In the genomic region with DNA sequence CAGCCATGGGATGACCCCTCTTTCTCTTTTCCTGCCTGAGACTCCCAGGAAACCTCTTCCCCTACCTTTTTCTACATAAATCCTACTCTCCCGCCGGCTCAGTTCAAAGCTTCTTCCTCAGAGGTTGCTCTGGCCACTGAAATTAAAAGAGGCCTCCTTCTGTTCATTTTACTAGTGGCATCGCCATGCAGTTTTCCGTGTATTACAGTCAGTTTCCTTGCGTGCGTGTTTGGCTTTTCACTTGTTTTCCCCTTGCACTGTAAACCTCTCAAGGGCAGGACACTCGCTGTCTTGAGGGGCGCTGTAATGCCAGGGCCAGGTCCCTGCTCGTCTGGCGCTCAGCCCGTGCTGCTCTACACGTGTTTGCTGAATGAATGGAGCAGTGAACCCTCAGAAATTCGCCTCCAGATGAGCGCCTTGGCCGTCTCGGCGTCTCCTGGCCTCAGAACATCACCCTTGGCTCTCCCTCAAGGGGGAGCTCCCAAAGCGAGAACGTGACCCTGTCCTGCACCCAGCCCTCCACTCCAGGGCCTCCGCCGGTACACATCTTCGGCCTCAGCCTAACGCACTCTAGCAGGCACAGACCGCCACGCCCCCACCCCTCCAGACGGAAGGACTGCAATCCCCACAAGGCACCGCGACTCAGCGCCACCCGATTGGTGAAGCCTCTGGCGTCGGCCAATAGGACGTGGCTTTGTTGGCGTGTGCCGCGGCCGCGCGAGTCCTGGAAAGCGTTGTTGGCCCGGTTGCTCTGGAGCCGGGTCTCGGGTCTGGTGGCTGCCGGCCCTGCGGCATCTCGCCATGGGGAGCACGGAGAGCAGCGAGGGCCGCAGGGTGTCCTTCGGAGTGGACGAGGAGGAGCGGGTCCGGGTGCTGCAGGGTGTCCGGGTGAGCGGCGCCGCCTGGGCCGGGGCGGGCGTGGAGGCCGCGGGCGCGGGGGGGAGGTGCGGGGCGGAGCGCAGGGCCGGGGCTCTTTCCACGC, we compare ENCODE assay signal across 1 cellular context.
A peak's percentile ranks its signal among the peaks of the same experiment; 100 is the strongest.
TF ChIP-seq lines count a peak whose summit lies in the region.

A gene with protein sequence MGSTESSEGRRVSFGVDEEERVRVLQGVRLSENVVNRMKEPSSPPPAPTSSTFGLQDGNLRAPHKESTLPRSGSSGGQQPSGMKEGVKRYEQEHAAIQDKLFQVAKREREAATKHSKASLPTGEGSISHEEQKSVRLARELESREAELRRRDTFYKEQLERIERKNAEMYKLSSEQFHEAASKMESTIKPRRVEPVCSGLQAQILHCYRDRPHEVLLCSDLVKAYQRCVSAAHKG (plus strand): TSS at position 729 of the 982 bp plus-strand sequence. CDS start 73 bp downstream, at position 802.

TF ChIP-seq in H1, 55 proteins besides CTCF, POLR2A, EP300 and RAD21 (continued from another document):
- peak; percentile 23; the same call in 1 of the 2 replicates for TF ChIP-seq TBP (IDR thresholded peaks at IDR 0.05; ENCODE audit: low read depth, low read length)
- peak; percentile 89 for TF ChIP-seq SAP30 (IDR thresholded peaks at IDR 0.05; ENCODE audit: insufficient read depth, insufficient replicate concordance, low read length)
- TF ChIP-seq CHD2 (IDR thresholded peaks at IDR 0.05; ENCODE audit: low read length), result peak; percentile 96
- TF ChIP-seq SUZ12 (IDR thresholded peaks at IDR 0.05; ENCODE audit: low read length), result 0 out of 2 replicates have a peak, but pooled peaks have one; percentile 11
- TF ChIP-seq RBBP5 (IDR thresholded peaks at IDR 0.05; ENCODE audit: borderline replicate concordance, low read depth, low read length), result no peak
- TF ChIP-seq BCL11A (IDR thresholded peaks at IDR 0.05; ENCODE audit: low read depth in 2 of 2, low read length in 2 of 2), result no peak
- TF ChIP-seq ASH2L (IDR thresholded peaks at IDR 0.05; ENCODE audit: low read length), result peak; percentile 61
- TF ChIP-seq SIX5 (IDR thresholded peaks at IDR 0.05; ENCODE audit: low read depth, low read length), result peak; percentile 87
- TF ChIP-seq PHF8 (conservative IDR thresholded peaks at IDR 0.05; ENCODE audit: low read depth, low read length), result 0 out of 2 replicates have a peak, but pooled peaks have one; percentile 33
- no peak for TF ChIP-seq CBX5 (IDR thresholded peaks at IDR 0.05; ENCODE audit: low read depth, low read length)
- TF ChIP-seq SIN3A (conservative IDR thresholded peaks at IDR 0.05 in 1 of 2, IDR thresholded peaks at IDR 0.05 in 1 of 2; ENCODE audit: low read depth in 1 of 2, low read length in 2 of 2), result peak; percentile 26 to 89; a peak in 2 of 4 replicates
- peak; percentile 89 for TF ChIP-seq KDM4A (IDR thresholded peaks at IDR 0.05; ENCODE audit: low read depth, low read length, severe bottlenecking)
- TF ChIP-seq TAF1 (IDR thresholded peaks at IDR 0.05; ENCODE audit: low read depth, low read length), result peak; percentile 53; the same call in 1 of the 2 replicates
- TF ChIP-seq KDM1A (IDR thresholded peaks at IDR 0.05; ENCODE audit: borderline replicate concordance, low read length), result no peak
- peak; percentile 70 for TF ChIP-seq CREB1 (IDR thresholded peaks at IDR 0.05)
- TF ChIP-seq E2F6 (IDR thresholded peaks at IDR 0.05), result peak; percentile 79
- TF ChIP-seq SP1 (IDR thresholded peaks at IDR 0.05; ENCODE audit: low read depth, low read length), result peak; percentile 99
